ENCODE assay signal across 8 cellular contexts in the genomic region with DNA sequence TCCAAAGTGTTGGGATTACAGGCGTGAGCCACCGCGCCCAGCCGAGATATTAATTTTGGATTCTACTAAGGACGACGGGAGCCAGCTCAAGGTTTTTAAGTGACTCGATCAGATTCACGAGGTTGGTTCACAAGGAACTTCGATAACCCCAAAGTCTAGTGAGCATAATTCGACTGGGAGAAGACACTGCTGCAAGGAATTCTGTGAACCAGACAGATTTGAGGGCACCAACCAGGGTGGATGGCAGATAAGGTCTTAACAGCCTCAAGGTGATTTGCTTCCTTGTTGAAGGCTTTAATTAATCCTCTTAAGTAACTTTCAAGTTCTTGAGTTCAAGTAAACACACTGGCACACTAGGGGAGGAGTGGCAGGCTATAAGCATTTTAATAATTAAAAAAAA. TPM values are rescaled to one million over a fixed set of nuclear protein-coding genes. Genes with fewer than 3 reads are reported as not detected.
DNase-seq lines count a peak whose midpoint lies in the region; ATAC-seq and TF ChIP-seq lines count a peak whose summit lies in the region.

No MANE protein-coding gene starts in this region.

- DNase-seq in DMS53 (lab: John Stamatoyannopoulos, UW) (peak; percentile 43), DMS53 treated with DMSO at 0.1 percent for 48 hours (lab: John Stamatoyannopoulos, UW; ENCODE audit: unreplicated experiment) (no peak), T-cell (no peak), fibroblast of mammary gland (ENCODE audit: low read depth) (no peak), putamen (ENCODE audit: low spot score) (peak; percentile 5), SHP77 (lab: John Stamatoyannopoulos, UW) (no peak)

- TF ChIP-seq CTCF in fibroblast of mammary gland (conservative IDR thresholded peaks at IDR 0.05; ENCODE audit: control insufficient read depth, insufficient read depth, low read depth, low read length), result no peak

- CTCF ChIA-PET in T-cell (lab: Charles Lee), result interaction anchor here (0.6 to 4.8 kb wide), 14 partner anchors 39 to 347 kb away, joined by 3 to 49 read pairs (median 4); a partner anchor contains a TSS

- H3K36me3 Mint-ChIP-seq in T-cell, result peaks cover 3% of the 10 kb centered on the region

- H3K4me1 Mint-ChIP-seq in T-cell, result peaks cover 33 to 40% (median 38%) of the 10 kb centered on the region in 3 donors

- ATAC-seq in T-cell (replicated peaks in 1 of 4), result no peak
- no peak for ATAC-seq in HG02870 (IDR thresholded peaks at IDR 0.05; ENCODE audit: unreplicated experiment)
- no peak for ATAC-seq in GM18505 (IDR thresholded peaks at IDR 0.05; ENCODE audit: unreplicated experiment)

- peak overlapping the region; percentile 97 to 98 for H3K27ac Mint-ChIP-seq in T-cell

- peak overlapping the region; percentile 90 to 93 (median 92) for H3K4me3 Mint-ChIP-seq in T-cell

- no peaks in the 10 kb centered on the region for H3K27me3 Mint-ChIP-seq in T-cell

- no peaks in the 10 kb centered on the region for H3K9me3 Mint-ChIP-seq in T-cell

- peak overlapping the region; percentile 56 for H3K4me3 ChIP-seq in fibroblast of mammary gland (ENCODE audit: control insufficient read depth, low read depth, low read length)

- POLR2A ChIA-PET in T-cell (lab: Charles Lee), result interaction anchor here (0.5 to 2.4 kb wide), 11 partner anchors 27 to 1079 kb away, joined by 3 to 27 read pairs (median 5); a partner anchor contains a TSS

- no peak for TF ChIP-seq POLR2A in GM18505 (IDR thresholded peaks at IDR 0.05; ENCODE audit: borderline replicate concordance, extremely low read depth, insufficient read depth, insufficient read length)

RNA-seq across cellular contexts. Expression of a gene that starts 1.1 kb away (rescaled TPM):
- total RNA-seq in T-cell, result 100 to 1,000 TPM in 1 of 5 donors, 10 to 100 TPM in 4; 69.0 to 115 (median 69.2) TPM

Comparison
In these comparisons a context has a peak if more than half of its experiments do, and no peak if none do; other contexts are left out.
1. DNase-seq: peak in DMS53 (single experiment) and putamen (single experiment); none in DMS53 treated with DMSO at 0.1 percent for 48 hours (single experiment), T-cell (0 of 34), fibroblast of mammary gland (single experiment) and SHP77 (0 of 2).